Comparison of ENCODE assay signal across 26 cellular contexts in genomic region chr1:41576620-41577019, GRCh38.
A peak's percentile ranks its signal among the peaks of the same experiment; 100 is the strongest.
DNase-seq lines count a peak whose midpoint lies in the region; ATAC-seq, FAIRE-seq and TF ChIP-seq lines count a peak whose summit lies in the region.
"Had no signal": no experiment of that assay in that cellular context is flagged by ENCODE, and none has a peak within 500 bp of the region (broad histone marks: within the 10 kb centered on the region; RNA-seq: fewer than 3 reads in every experiment).

No MANE protein-coding gene starts in this region.

- H3K79me2 ChIP-seq in HepG2 (ENCODE audit: insufficient read depth, low read length), result no peaks in the 10 kb centered on the region

- no peak overlapping the region for H3K9ac ChIP-seq in HepG2 (ENCODE audit: insufficient read depth, low read depth, low read length)

- no peaks in the 10 kb centered on the region for H4K20me1 ChIP-seq in HepG2 (ENCODE audit: insufficient read depth, low read length)

- intact Hi-C loops in HepG2 (cut with micrococcal nuclease; ENCODE audit: unreplicated experiment), result no loop called here

- peak; percentile 28 for DNase-seq in activated T-cell treated with anti-CD3 and anti-CD28 coated beads, Interleukin-2, amount 50 U/mL, for 24 hours
- DNase-seq in activated T-cell treated with anti-CD3 and anti-CD28 coated beads for 4 hours, result no peak
- DNase-seq in RPMI7951 (ENCODE audit: low read depth), result peak; percentile 10
- DNase-seq in fibroblast of peridontal ligament (ENCODE audit: extremely low read depth), result peak; percentile 43
- no peak for DNase-seq in stimulated activated naive B cell treated with anti-CD40 and anti-IgM and Interleukin-4, amounts not matched to agents 10 μg/mL and 1 μg/mL and 100 μg/mL, for 72 hours
- no peak for DNase-seq in SKM-1 (lab: John Stamatoyannopoulos, UW; ENCODE audit: unreplicated experiment)
- no peak for DNase-seq in HepG2 (ENCODE audit: low spot score)
- DNase-seq: glutamatergic neuron, H7, KBM-7, naive B cell, NCI-H146, NCI-H2171, NCI-H524 treated with DMSO at 0.1 percent for 48 hours, occipital lobe, Peyer's patch, uterus had no signal

- peak overlapping the region; percentile 57 for H3K27ac Mint-ChIP-seq in activated T-cell treated with anti-CD3 and anti-CD28 coated beads, Interleukin-2, amount 50 U/mL, for 24 hours
- peak overlapping the region; percentile 31 for H3K27ac Mint-ChIP-seq in stimulated activated naive B cell treated with anti-CD40 and anti-IgM and Interleukin-4, amounts not matched to agents 10 μg/mL and 1 μg/mL and 100 μg/mL, for 72 hours
- H3K27ac Mint-ChIP-seq: T-helper 2 cell treated with Interferon-gamma antibody and Interleukin-4, amounts not matched to agents 5 μg/mL and 100 μg/mL, for 36 hours had no signal

- no peak overlapping the region for H3K4me3 ChIP-seq in HepG2 (replicated peaks in 1 of 3; ENCODE audit: insufficient read depth in 1 of 3, low read depth in 2 of 3, low read length in 3 of 3)
- H3K4me3 ChIP-seq: breast epithelium, coronary artery, Peyer's patch, SJSA1, suprapubic skin, uterus had no signal

- no peaks in the 10 kb centered on the region for H3K9me3 ChIP-seq in HepG2 (ENCODE audit: low read length)
- H3K9me3 ChIP-seq: breast epithelium, Peyer's patch, SJSA1, suprapubic skin, uterus had no signal

- no peaks in the 10 kb centered on the region for H3K4me1 ChIP-seq in HepG2 (ENCODE audit: insufficient read depth, low read length)
- H3K4me1 ChIP-seq: Peyer's patch, uterus had no signal

- no peak overlapping the region for H3K27ac ChIP-seq in HepG2 (ENCODE audit: extremely low read length, insufficient read depth, low read length)
- H3K27ac ChIP-seq: breast epithelium, C4-2B, coronary artery, Peyer's patch, SJSA1, suprapubic skin, uterus had no signal

- no peak overlapping the region for H3K4me3 Mint-ChIP-seq in activated T-cell treated with anti-CD3 and anti-CD28 coated beads, Interleukin-2, amount 50 U/mL, for 24 hours
- H3K4me3 Mint-ChIP-seq in stimulated activated naive B cell treated with anti-CD40 and anti-IgM and Interleukin-4, amounts not matched to agents 10 μg/mL and 1 μg/mL and 100 μg/mL, for 72 hours, result no peak overlapping the region
- H3K4me3 Mint-ChIP-seq: activated T-helper 1 cell treated with anti-CD3 and anti-CD28 coated beads, Interleukin-12 subunit alpha, Interleukin-12 subunit beta, Interleukin-2, Interleukin-4 antibody, amounts not matched to agents 30 ng/mL and 10 ng/mL and 1 ng/mL, durations not matched to agents 14 hours and 24 hours and 36 hours; naive B cell; T-helper 2 cell treated with Interferon-gamma antibody and Interleukin-4, amounts not matched to agents 5 μg/mL and 100 μg/mL, for 36 hours had no signal

- no peak for TF ChIP-seq EP300 in HepG2 (IDR thresholded peaks at IDR 0.05; ENCODE audit: low read depth in 2 of 2, low read length in 2 of 2)
- TF ChIP-seq EP300 in HepG2 (CRISPR knock-in tag; IDR thresholded peaks at IDR 0.05; ENCODE audit: borderline replicate concordance), result no peak

- no TSS peak for BruUV-seq in HepG2 (replicated peaks; lab: Mats Ljungman, UMichigan)

- POLR2A ChIA-PET in HepG2 (lab: Yijun Ruan, JAX), result no interaction called here

- peaks cover 100% of the 10 kb centered on the region for H3K36me3 Mint-ChIP-seq in activated T-cell treated with anti-CD3 and anti-CD28 coated beads, Interleukin-2, amount 50 U/mL, for 24 hours (ENCODE audit: low read depth)
- H3K36me3 Mint-ChIP-seq in stimulated activated naive B cell treated with anti-CD40 and anti-IgM and Interleukin-4, amounts not matched to agents 10 μg/mL and 1 μg/mL and 100 μg/mL, for 72 hours, result peaks cover 70 to 80% of the 10 kb centered on the region in 2 donors

- no peak for ATAC-seq in stimulated activated naive B cell treated with anti-CD40 and anti-IgM and Interleukin-4, amounts not matched to agents 10 μg/mL and 1 μg/mL and 100 μg/mL, for 72 hours (replicated peaks)
- ATAC-seq in GM19397 (IDR thresholded peaks at IDR 0.05; ENCODE audit: unreplicated experiment), result no peak
- ATAC-seq in HepG2, result no peak

- in situ Hi-C loops in HepG2 (cut with HindIII; ENCODE audit: extremely low pct_ligation_motif_present, low pct_unique_long_range_greater_than_20kb), result no loop called here

- no peak overlapping the region for H3K4me2 ChIP-seq in HepG2 (ENCODE audit: low read depth, low read length)

- CTCF ChIA-PET in HepG2 (lab: Yijun Ruan, JAX; ENCODE audit: low intra/inter-chr PET ratio, low total read pairs), result no interaction called here

- no peak for TF ChIP-seq POLR2A in HepG2 (IDR thresholded peaks at IDR 0.05; ENCODE audit: insufficient read depth in 1 of 2, low read depth in 2 of 2, low read length in 2 of 2)

- no peak for TF ChIP-seq CTCF in HepG2 (CRISPR knock-in tag; IDR thresholded peaks at IDR 0.05)

- 0% methylated on average over 1 of the region's 4 CpGs for WGBS in HepG2 (ENCODE audit: low lambda C conversion rate)

- TF ChIP-seq RAD21 in HepG2 (CRISPR knock-in tag; IDR thresholded peaks at IDR 0.05), result no peak

- H3K36me3 ChIP-seq in HepG2 (replicated peaks in 1 of 2; ENCODE audit: control insufficient read depth in 1 of 2, insufficient read depth in 2 of 2, low read length in 2 of 2), result no peaks in the 10 kb centered on the region
- H3K36me3 ChIP-seq: breast epithelium, Peyer's patch, uterus had no signal

- H3K4me1 Mint-ChIP-seq in activated T-cell treated with anti-CD3 and anti-CD28 coated beads, Interleukin-2, amount 50 U/mL, for 24 hours (ENCODE audit: low read depth), result peaks cover 65% of the 10 kb centered on the region
- peaks cover 55 to 73% of the 10 kb centered on the region in 2 donors for H3K4me1 Mint-ChIP-seq in stimulated activated naive B cell treated with anti-CD40 and anti-IgM and Interleukin-4, amounts not matched to agents 10 μg/mL and 1 μg/mL and 100 μg/mL, for 72 hours

- H3K9me3 Mint-ChIP-seq in activated T-cell treated with anti-CD3 and anti-CD28 coated beads, Interleukin-2, amount 50 U/mL, for 24 hours, result no peaks in the 10 kb centered on the region
- H3K9me3 Mint-ChIP-seq in stimulated activated naive B cell treated with anti-CD40 and anti-IgM and Interleukin-4, amounts not matched to agents 10 μg/mL and 1 μg/mL and 100 μg/mL, for 72 hours, result peaks cover 0 to 2% of the 10 kb centered on the region in 2 donors
- H3K9me3 Mint-ChIP-seq: activated T-helper 1 cell treated with anti-CD3 and anti-CD28 coated beads, Interleukin-12 subunit alpha, Interleukin-12 subunit beta, Interleukin-2, Interleukin-4 antibody, amounts not matched to agents 30 ng/mL and 10 ng/mL and 1 ng/mL, durations not matched to agents 14 hours and 24 hours and 36 hours; naive B cell; T-helper 2 cell treated with Interferon-gamma antibody and Interleukin-4, amounts not matched to agents 5 μg/mL and 100 μg/mL, for 36 hours had no signal

- peaks cover 0 to 23% of the 10 kb centered on the region in 2 experiments; a peak in 4 of 5 replicates for H3K27me3 ChIP-seq in HepG2 (ENCODE audit: control insufficient read depth in 1 of 2, insufficient read depth in 2 of 2, low read length in 2 of 2)
- H3K27me3 ChIP-seq: breast epithelium, Peyer's patch, SJSA1, suprapubic skin, uterus had no signal

- H2AFZ ChIP-seq in HepG2 (ENCODE audit: low read length), result no peak overlapping the region

- FAIRE-seq in HepG2 (lab: Jason Lieb, UNC), result no peak
- FAIRE-seq: endometrium had no signal

- no peaks in the 10 kb centered on the region for H3K27me3 Mint-ChIP-seq in activated T-cell treated with anti-CD3 and anti-CD28 coated beads, Interleukin-2, amount 50 U/mL, for 24 hours
- no peaks in the 10 kb centered on the region for H3K27me3 Mint-ChIP-seq in stimulated activated naive B cell treated with anti-CD40 and anti-IgM and Interleukin-4, amounts not matched to agents 10 μg/mL and 1 μg/mL and 100 μg/mL, for 72 hours
- H3K27me3 Mint-ChIP-seq: naive B cell had no signal

TF ChIP-seq in HepG2, 621 proteins besides CTCF, POLR2A, EP300 and RAD21:
- TF ChIP-seq ZNF614 (CRISPR knock-in tag; IDR thresholded peaks at IDR 0.05; ENCODE audit: borderline replicate concordance) (no peak), SETDB1 (CRISPR knock-in tag; IDR thresholded peaks at IDR 0.05; ENCODE audit: borderline replicate concordance) (no peak), KDM5A (IDR thresholded peaks at IDR 0.05; ENCODE audit: borderline replicate concordance, low read length) (no peak), TEAD2 (CRISPR knock-in tag; IDR thresholded peaks at IDR 0.05) (no peak), XRCC5 (optimal IDR thresholded peaks at IDR 0.05; ENCODE audit: low read length) (no peak), ZNF354B (CRISPR knock-in tag; IDR thresholded peaks at IDR 0.05) (no peak), NONO (IDR thresholded peaks at IDR 0.05) (no peak), NONO (CRISPR knock-in tag; conservative IDR thresholded peaks at IDR 0.05) (no peak)

Comparison
In these comparisons a context has a peak if more than half of its experiments do, and no peak if none do; other contexts are left out.
1. DNase-seq: peak in activated T-cell treated with anti-CD3 and anti-CD28 coated beads, Interleukin-2, amount 50 U/mL, for 24 hours (single experiment), RPMI7951 (single experiment) and fibroblast of peridontal ligament (single experiment); none in activated T-cell treated with anti-CD3 and anti-CD28 coated beads for 4 hours (single experiment), stimulated activated naive B cell treated with anti-CD40 and anti-IgM and Interleukin-4, amounts not matched to agents 10 μg/mL and 1 μg/mL and 100 μg/mL, for 72 hours (single experiment), SKM-1 (single experiment) and HepG2 (single experiment).